28 cellular contexts compared by ENCODE assay signal in the genomic region with DNA sequence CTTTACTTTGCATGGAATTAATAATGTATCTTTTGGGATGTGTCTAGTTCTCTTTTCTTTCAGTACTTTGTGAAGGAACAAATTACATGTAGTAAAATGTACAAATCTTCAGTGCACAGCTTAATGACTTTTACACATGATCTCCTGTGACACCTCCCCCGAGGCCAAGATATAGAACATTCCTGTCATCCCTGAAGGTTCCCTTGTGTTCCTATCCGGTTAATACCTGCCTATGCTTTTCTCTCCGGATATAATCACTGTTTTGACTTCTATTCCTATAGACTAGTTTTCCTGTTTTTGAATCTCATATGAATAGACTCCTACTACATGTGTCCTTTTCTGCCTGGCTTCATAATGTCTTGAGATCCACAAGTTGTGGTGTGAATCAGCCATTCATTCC.
"Had no signal": no experiment of that assay in that cellular context is flagged by ENCODE, and none has a peak within 500 bp of the region (broad histone marks: within the 10 kb centered on the region; RNA-seq: fewer than 3 reads in every experiment).

No MANE protein-coding gene starts in this region.

- FAIRE-seq: colon, endometrium, frontal cortex had no signal

- H3K4me3 ChIP-seq: colonic mucosa, coronary artery, dorsolateral prefrontal cortex, esophagus muscularis mucosa, esophagus squamous epithelium, gastrocnemius medialis, gastroesophageal sphincter, heart left ventricle, heart right ventricle had no signal

- H3K27ac ChIP-seq: colonic mucosa, coronary artery, dorsolateral prefrontal cortex, epithelial cell of prostate, esophagus muscularis mucosa, esophagus squamous epithelium, foreskin keratinocyte, gastrocnemius medialis, gastroesophageal sphincter, heart left ventricle, heart right ventricle had no signal

- H3K4me3 Mint-ChIP-seq: dendritic cell treated with granulocyte-macrophage colony-stimulating factor and Interleukin-4, amounts not matched to agents 40 ng/mL and 50 ng/mL, for 4 days; effector memory CD8-positive, alpha-beta T cell; endodermal cell had no signal

- DNase-seq: colonic mucosa; cortex of kidney; dermis blood vessel endothelial cell; dorsolateral prefrontal cortex; effector CD4-positive, alpha-beta T cell; effector CD8-positive, alpha-beta T cell; effector memory CD4-positive, alpha-beta T cell; effector memory CD8-positive, alpha-beta T cell; endodermal cell; erythroblast; esophagus squamous epithelium; foreskin fibroblast; foreskin keratinocyte; foreskin melanocyte; gastrocnemius medialis; glutamatergic neuron; head of caudate nucleus; heart left ventricle; heart right ventricle had no signal

- H3K36me3 ChIP-seq: colonic mucosa, esophagus muscularis mucosa, esophagus squamous epithelium, gastrocnemius medialis, gastroesophageal sphincter, heart left ventricle, heart right ventricle had no signal

- H3K9me3 Mint-ChIP-seq: effector memory CD8-positive, alpha-beta T cell had no signal

- H3K9me3 ChIP-seq: colonic mucosa, gastrocnemius medialis had no signal

- H3K27ac Mint-ChIP-seq: dendritic cell treated with granulocyte-macrophage colony-stimulating factor and Interleukin-4, amounts not matched to agents 40 ng/mL and 50 ng/mL, for 4 days; effector memory CD8-positive, alpha-beta T cell; endodermal cell had no signal

- ATAC-seq: effector memory CD8-positive, alpha-beta T cell; esophagus mucosa; foreskin keratinocyte; gastrocnemius medialis; gastroesophageal sphincter; heart left ventricle; heart right ventricle had no signal

- H3K27me3 ChIP-seq: colonic mucosa, dorsolateral prefrontal cortex, esophagus muscularis mucosa, gastrocnemius medialis, gastroesophageal sphincter, heart left ventricle, heart right ventricle had no signal

- H3K4me1 ChIP-seq: colonic mucosa had no signal
